Comparison of ENCODE assay signal across 13 cellular contexts in genomic region chr5:174273325-174273724, GRCh38.
DNase-seq lines count a peak whose midpoint lies in the region; ATAC-seq and TF ChIP-seq lines count a peak whose summit lies in the region.
"Had no signal": no experiment of that assay in that cellular context is flagged by ENCODE, and none has a peak within 500 bp of the region (broad histone marks: within the 10 kb centered on the region; RNA-seq: fewer than 3 reads in every experiment).

No MANE protein-coding gene starts in this region.

- intact Hi-C loops in activated T-helper 1 cell treated with anti-CD3 and anti-CD28 coated beads, Interleukin-12 subunit alpha, Interleukin-12 subunit beta, Interleukin-2, Interleukin-4 antibody, amounts not matched to agents 30 ng/mL and 10 ng/mL and 1 ng/mL, durations not matched to agents 14 hours and 24 hours and 36 hours (cut with micrococcal nuclease) = no loop called here
- intact Hi-C loops in CD14-positive monocyte (cut with micrococcal nuclease) = no loop called here

- H3K9me3 ChIP-seq in SJCRH30 (replicated peaks) = no peaks in the 10 kb centered on the region
- H3K9me3 ChIP-seq: BE2C had no signal

- no peaks in the 10 kb centered on the region for H3K36me3 Mint-ChIP-seq in activated T-helper 1 cell treated with anti-CD3 and anti-CD28 coated beads, Interleukin-12 subunit alpha, Interleukin-12 subunit beta, Interleukin-2, Interleukin-4 antibody, amounts not matched to agents 30 ng/mL and 10 ng/mL and 1 ng/mL, durations not matched to agents 14 hours and 24 hours and 36 hours (ENCODE audit: low read depth)
- no peaks in the 10 kb centered on the region for H3K36me3 Mint-ChIP-seq in CD14-positive monocyte
- H3K36me3 Mint-ChIP-seq: activated naive CD4-positive, alpha-beta T cell treated with anti-CD3 and anti-CD28 coated beads, Interleukin-2, amount 50 U/mL, for 24 hours had no signal

- no peak overlapping the region for H3K27ac ChIP-seq in SJCRH30

- no peak overlapping the region for H3K4me3 ChIP-seq in SJCRH30

- H3K27me3 ChIP-seq in SJCRH30 = no peaks in the 10 kb centered on the region
- H3K27me3 ChIP-seq: BE2C had no signal

- H3K4me1 ChIP-seq in SJCRH30 = no peaks in the 10 kb centered on the region
- H3K4me1 ChIP-seq: BE2C had no signal

- no peaks in the 10 kb centered on the region for H3K36me3 ChIP-seq in SJCRH30
- H3K36me3 ChIP-seq: BE2C had no signal

- DNase-seq in NCI-H187 treated with DMSO at 0.1 percent for 48 hours (lab: John Stamatoyannopoulos, UW) = no peak
- DNase-seq in SJCRH30 = no peak
- no peak for DNase-seq in activated T-helper 1 cell treated with anti-CD3 and anti-CD28 coated beads, Interleukin-12 subunit alpha, Interleukin-12 subunit beta, Interleukin-2, Interleukin-4 antibody, amounts not matched to agents 30 ng/mL and 10 ng/mL and 1 ng/mL, durations not matched to agents 14 hours and 24 hours and 36 hours (ENCODE audit: low spot score)
- no peak for DNase-seq in CD14-positive monocyte (ENCODE audit: low spot score)
- DNase-seq: BE2C; kidney glomerular epithelial cell; stimulated activated CD4-positive, alpha-beta T cell treated with anti-CD3 and anti-CD28 coated beads, Interleukin-12 subunit alpha, Interleukin-12 subunit beta, amount 100 ng/mL, for 4 hours had no signal

- TF ChIP-seq CTCF in CD14-positive monocyte (IDR thresholded peaks at IDR 0.05) = no peak

- H3K9me3 Mint-ChIP-seq in activated T-helper 1 cell treated with anti-CD3 and anti-CD28 coated beads, Interleukin-12 subunit alpha, Interleukin-12 subunit beta, Interleukin-2, Interleukin-4 antibody, amounts not matched to agents 30 ng/mL and 10 ng/mL and 1 ng/mL, durations not matched to agents 14 hours and 24 hours and 36 hours = peaks cover 5% of the 10 kb centered on the region
- peaks cover 0 to 4% (median 1%) of the 10 kb centered on the region in 7 donors for H3K9me3 Mint-ChIP-seq in CD14-positive monocyte

- peak; percentile 97 for ATAC-seq in GM18517 (IDR thresholded peaks at IDR 0.05; ENCODE audit: unreplicated experiment)
- ATAC-seq in GM21381 (IDR thresholded peaks at IDR 0.05; ENCODE audit: unreplicated experiment) = peak; percentile 89
- ATAC-seq in HG02973 (IDR thresholded peaks at IDR 0.05; ENCODE audit: unreplicated experiment) = peak; percentile 94
- peak; percentile 82 for ATAC-seq in HG03575 (IDR thresholded peaks at IDR 0.05; ENCODE audit: extremely low read depth, insufficient number of reproducible peaks, low FRiP score, unreplicated experiment)

- H3K27me3 Mint-ChIP-seq in activated T-helper 1 cell treated with anti-CD3 and anti-CD28 coated beads, Interleukin-12 subunit alpha, Interleukin-12 subunit beta, Interleukin-2, Interleukin-4 antibody, amounts not matched to agents 30 ng/mL and 10 ng/mL and 1 ng/mL, durations not matched to agents 14 hours and 24 hours and 36 hours (ENCODE audit: insufficient read depth) = peaks cover 3% of the 10 kb centered on the region
- H3K27me3 Mint-ChIP-seq in CD14-positive monocyte (ENCODE audit: low read depth in 3 of 3) = peaks cover 1 to 4% (median 2%) of the 10 kb centered on the region in 3 donors
- H3K27me3 Mint-ChIP-seq: activated naive CD4-positive, alpha-beta T cell treated with anti-CD3 and anti-CD28 coated beads, Interleukin-2, amount 50 U/mL, for 24 hours had no signal

- H3K27ac Mint-ChIP-seq in activated T-helper 1 cell treated with anti-CD3 and anti-CD28 coated beads, Interleukin-12 subunit alpha, Interleukin-12 subunit beta, Interleukin-2, Interleukin-4 antibody, amounts not matched to agents 30 ng/mL and 10 ng/mL and 1 ng/mL, durations not matched to agents 14 hours and 24 hours and 36 hours = no peak overlapping the region
- no peak overlapping the region for H3K27ac Mint-ChIP-seq in CD14-positive monocyte
- H3K27ac Mint-ChIP-seq: activated naive CD4-positive, alpha-beta T cell treated with anti-CD3 and anti-CD28 coated beads, Interleukin-2, amount 50 U/mL, for 24 hours; nephron had no signal

- H3K4me3 Mint-ChIP-seq in activated T-helper 1 cell treated with anti-CD3 and anti-CD28 coated beads, Interleukin-12 subunit alpha, Interleukin-12 subunit beta, Interleukin-2, Interleukin-4 antibody, amounts not matched to agents 30 ng/mL and 10 ng/mL and 1 ng/mL, durations not matched to agents 14 hours and 24 hours and 36 hours = no peak overlapping the region
- no peak overlapping the region for H3K4me3 Mint-ChIP-seq in CD14-positive monocyte
- H3K4me3 Mint-ChIP-seq: activated naive CD4-positive, alpha-beta T cell treated with anti-CD3 and anti-CD28 coated beads, Interleukin-2, amount 50 U/mL, for 24 hours; nephron had no signal

- H3K4me1 Mint-ChIP-seq in activated T-helper 1 cell treated with anti-CD3 and anti-CD28 coated beads, Interleukin-12 subunit alpha, Interleukin-12 subunit beta, Interleukin-2, Interleukin-4 antibody, amounts not matched to agents 30 ng/mL and 10 ng/mL and 1 ng/mL, durations not matched to agents 14 hours and 24 hours and 36 hours (ENCODE audit: low read depth) = no peaks in the 10 kb centered on the region
- H3K4me1 Mint-ChIP-seq in CD14-positive monocyte = no peaks in the 10 kb centered on the region
- H3K4me1 Mint-ChIP-seq: activated naive CD4-positive, alpha-beta T cell treated with anti-CD3 and anti-CD28 coated beads, Interleukin-2, amount 50 U/mL, for 24 hours had no signal
